In the genomic region with DNA sequence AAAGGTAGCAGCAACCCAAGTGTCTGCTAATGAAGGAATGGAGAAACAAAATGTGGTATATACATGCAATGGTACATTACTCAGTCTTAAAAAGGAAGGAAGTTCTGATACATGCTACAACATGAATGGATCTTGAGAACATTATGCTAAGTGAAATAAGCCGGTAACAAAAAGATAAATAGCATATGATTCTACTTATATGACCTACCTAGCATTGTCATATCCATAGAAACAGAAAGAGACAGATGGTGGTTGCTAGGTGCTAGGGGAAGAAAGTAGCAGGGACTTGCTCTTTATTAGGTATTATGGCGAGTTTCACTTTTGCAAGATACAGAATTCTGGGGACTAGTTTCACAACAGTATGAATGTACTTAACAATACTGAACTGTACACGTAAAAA, we compare ENCODE assay signal across 23 cellular contexts. TPM values are rescaled to one million over a fixed set of nuclear protein-coding genes. Genes with fewer than 3 reads are reported as not detected.
DNase-seq lines count a peak whose midpoint lies in the region; ATAC-seq, FAIRE-seq and TF ChIP-seq lines count a peak whose summit lies in the region.
"Had no signal": no experiment of that assay in that cellular context is flagged by ENCODE, and none has a peak within 500 bp of the region (broad histone marks: within the 10 kb centered on the region; RNA-seq: fewer than 3 reads in every experiment).

No MANE protein-coding gene starts in this region.

- no peaks in the 10 kb centered on the region for H3K27me3 Mint-ChIP-seq in activated CD8-positive, alpha-beta memory T cell treated with anti-CD3 and anti-CD28 coated beads, Interleukin-2, amount 10 ng/mL, durations not matched to agents 7 days and 5 days
- H3K27me3 Mint-ChIP-seq: activated B cell treated with CpG ODN at 0.5 μM for 24 hours; central memory CD8-positive, alpha-beta T cell; naive B cell had no signal

- H3K4me3 ChIP-seq in endocrine pancreas (ENCODE audit: control insufficient read depth, insufficient read depth, low read length) = peak overlapping the region; percentile 16
- H3K4me3 ChIP-seq: ascending aorta; BLaER1 treated with 17β-estradiol and CSF1 and Interleukin-3, amounts not matched to agents 10 nM and 100 nM had no signal

- H3K9ac ChIP-seq in endocrine pancreas (ENCODE audit: control insufficient read depth, insufficient read depth, low read length) = no peak overlapping the region
- H3K9ac ChIP-seq: BLaER1 treated with 17β-estradiol and CSF1 and Interleukin-3, amounts not matched to agents 10 nM and 100 nM had no signal

- no peaks in the 10 kb centered on the region for H3K27me3 ChIP-seq in endocrine pancreas (ENCODE audit: control insufficient read depth, insufficient read depth, low read length)
- H3K27me3 ChIP-seq: ascending aorta; BLaER1 treated with 17β-estradiol and CSF1 and Interleukin-3, amounts not matched to agents 10 nM and 100 nM had no signal

- no peaks in the 10 kb centered on the region for H3K9me3 ChIP-seq in endocrine pancreas (ENCODE audit: control insufficient read depth, low read length)
- H3K9me3 ChIP-seq: ascending aorta; BLaER1 treated with 17β-estradiol and CSF1 and Interleukin-3, amounts not matched to agents 10 nM and 100 nM had no signal

- H3K36me3 Mint-ChIP-seq in activated CD8-positive, alpha-beta memory T cell treated with anti-CD3 and anti-CD28 coated beads, Interleukin-2, amount 10 ng/mL, durations not matched to agents 7 days and 5 days = peaks cover 29% of the 10 kb centered on the region

- CTCF ChIA-PET in activated CD8-positive, alpha-beta memory T cell treated with anti-CD3 and anti-CD28 coated beads, Interleukin-2, amount 10 ng/mL, durations not matched to agents 7 days and 5 days (lab: Charles Lee) = no interaction called here

- peak overlapping the region; percentile 37 for H3K27ac Mint-ChIP-seq in activated CD8-positive, alpha-beta memory T cell treated with anti-CD3 and anti-CD28 coated beads, Interleukin-2, amount 10 ng/mL, durations not matched to agents 7 days and 5 days
- H3K27ac Mint-ChIP-seq: activated B cell treated with CpG ODN at 0.5 μM for 24 hours had no signal

- ATAC-seq in activated CD8-positive, alpha-beta memory T cell treated with anti-CD3 and anti-CD28 coated beads, Interleukin-2, amount 10 ng/mL, durations not matched to agents 7 days and 5 days = peak; percentile 68
- ATAC-seq in HG03135 (IDR thresholded peaks at IDR 0.05; ENCODE audit: unreplicated experiment) = peak; percentile 54
- ATAC-seq in GM18867 (IDR thresholded peaks at IDR 0.05; ENCODE audit: unreplicated experiment) = no peak
- no peak for ATAC-seq in HG03159 (IDR thresholded peaks at IDR 0.05; ENCODE audit: unreplicated experiment)
- ATAC-seq: left lobe of liver had no signal

- no peak overlapping the region for H3K4me3 Mint-ChIP-seq in activated CD8-positive, alpha-beta memory T cell treated with anti-CD3 and anti-CD28 coated beads, Interleukin-2, amount 10 ng/mL, durations not matched to agents 7 days and 5 days
- H3K4me3 Mint-ChIP-seq: activated B cell treated with CpG ODN at 0.5 μM for 24 hours; central memory CD8-positive, alpha-beta T cell had no signal

- DNase-seq in activated CD8-positive, alpha-beta memory T cell treated with anti-CD3 and anti-CD28 coated beads, Interleukin-2, amount 10 ng/mL, durations not matched to agents 7 days and 5 days = no peak
- DNase-seq in activated CD8-positive, alpha-beta memory T cell treated with anti-CD3 and anti-CD28 coated beads, Interleukin-2, amount 50 U/mL, for 4 hours = no peak
- DNase-seq in GM12892 (ENCODE audit: insufficient read length) = peak; percentile 12
- no peak for DNase-seq in NCI-H1105 (lab: John Stamatoyannopoulos, UW)
- DNase-seq: activated B cell treated with CpG ODN at 0.5 μM for 24 hours; activated naive CD4-positive, alpha-beta T cell treated with Interleukin-2 at 50 U/mL for 16 hours; Calu3; head of caudate nucleus; IMR-90; naive B cell; NCI-H146; NCI-H526; small intestine; stimulated activated CD4-positive, alpha-beta T cell treated with anti-CD3 and anti-CD28 coated beads, Interleukin-2, amount 100 ng/mL, for 24 hours; stimulated activated naive CD4-positive, alpha-beta T cell had no signal

- H3K4me1 ChIP-seq in endocrine pancreas (ENCODE audit: control insufficient read depth, insufficient read depth, low read length) = peaks cover 6% of the 10 kb centered on the region
- H3K4me1 ChIP-seq: ascending aorta; BLaER1 treated with 17β-estradiol and CSF1 and Interleukin-3, amounts not matched to agents 10 nM and 100 nM had no signal

- H3K36me3 ChIP-seq in endocrine pancreas (ENCODE audit: control insufficient read depth, insufficient read depth, low read length) = no peaks in the 10 kb centered on the region

- H3K4me1 Mint-ChIP-seq in activated CD8-positive, alpha-beta memory T cell treated with anti-CD3 and anti-CD28 coated beads, Interleukin-2, amount 10 ng/mL, durations not matched to agents 7 days and 5 days = peaks cover 17% of the 10 kb centered on the region
- H3K4me1 Mint-ChIP-seq: activated B cell treated with CpG ODN at 0.5 μM for 24 hours, naive B cell had no signal

- TF ChIP-seq POLR2A in GM12892 (IDR thresholded peaks at IDR 0.05; ENCODE audit: low read depth, low read length) = no peak

- H3K9me3 Mint-ChIP-seq in activated CD8-positive, alpha-beta memory T cell treated with anti-CD3 and anti-CD28 coated beads, Interleukin-2, amount 10 ng/mL, durations not matched to agents 7 days and 5 days (ENCODE audit: low read depth) = no peaks in the 10 kb centered on the region
- H3K9me3 Mint-ChIP-seq: activated B cell treated with CpG ODN at 0.5 μM for 24 hours; central memory CD8-positive, alpha-beta T cell; naive B cell had no signal

- no peak for FAIRE-seq in GM12892 (lab: Jason Lieb, UNC)
- FAIRE-seq: small intestine had no signal

RNA-seq across cellular contexts. Expression of gene UBR2, which starts 46.6 kb away (rescaled TPM):
- total RNA-seq in activated CD8-positive, alpha-beta memory T cell treated with anti-CD3 and anti-CD28 coated beads, Interleukin-2, amount 10 ng/mL, durations not matched to agents 7 days and 5 days = 10 to 100 TPM; 27.5 to 32.3 TPM
- 11.0 TPM for polyA plus RNA-seq in GM12892 (2012; ENCODE audit: missing spikeins)

Comparison
In these comparisons a context has a peak if more than half of its experiments do, and no peak if none do; other contexts are left out.
1. ATAC-seq: peak in activated CD8-positive, alpha-beta memory T cell treated with anti-CD3 and anti-CD28 coated beads, Interleukin-2, amount 10 ng/mL, durations not matched to agents 7 days and 5 days (single experiment) and HG03135 (single experiment); none in GM18867 (single experiment) and HG03159 (single experiment).